8 cellular contexts compared by ENCODE assay signal in the genomic region with DNA sequence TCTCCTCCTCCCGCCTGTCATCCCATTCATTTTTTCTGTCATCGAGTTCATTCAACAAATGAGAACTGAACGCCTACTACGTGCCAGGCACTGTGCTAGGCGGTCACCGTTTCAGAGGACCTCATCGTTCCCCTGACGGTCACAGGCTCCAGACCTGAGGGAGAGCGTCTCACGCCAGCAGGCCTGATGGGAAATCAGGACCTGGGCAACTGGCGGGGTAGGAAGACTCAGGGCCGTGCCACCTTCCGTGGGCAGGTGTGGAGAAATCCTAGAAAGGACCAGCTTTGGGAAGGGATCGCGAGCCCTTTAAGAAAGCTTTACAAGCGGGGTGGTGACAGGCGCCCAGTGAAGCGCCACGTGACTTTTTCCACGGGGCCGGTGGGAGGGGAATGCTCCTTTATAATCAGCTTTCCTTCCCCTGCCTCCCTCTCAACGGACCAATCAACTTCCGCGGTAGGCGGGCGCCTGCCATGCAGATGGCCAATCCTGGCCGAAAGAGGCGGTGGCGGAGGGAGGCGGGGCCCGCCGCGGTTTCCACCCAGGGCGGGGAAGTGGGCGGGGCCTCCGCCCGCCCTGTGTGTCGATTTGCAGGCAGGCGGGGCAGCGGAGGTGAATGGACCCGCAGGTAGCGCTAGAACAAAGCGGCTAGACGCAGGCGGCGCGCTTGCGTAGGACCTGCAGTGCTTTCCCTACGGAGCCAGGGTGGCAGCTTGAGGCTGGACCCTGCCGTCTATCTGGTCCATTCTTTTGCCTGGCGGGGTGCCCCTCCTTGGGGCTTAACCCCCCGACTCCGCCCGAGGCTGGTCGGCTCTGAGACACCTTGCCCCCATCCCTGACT. TPM values are rescaled to one million over a fixed set of nuclear protein-coding genes. Genes with fewer than 3 reads are reported as not detected.
DNase-seq lines count a peak whose midpoint lies in the region; ATAC-seq and TF ChIP-seq lines count a peak whose summit lies in the region.

No MANE protein-coding gene starts in this region.

- no peaks in the 10 kb centered on the region for H3K9me3 ChIP-seq in ascending aorta
- no peaks in the 10 kb centered on the region for H3K9me3 ChIP-seq in right atrium auricular region
- H3K9me3 ChIP-seq in prostate gland: no peaks in the 10 kb centered on the region

- peak; percentile 65 for TF ChIP-seq POLR2A in GM18505 (IDR thresholded peaks at IDR 0.05; ENCODE audit: borderline replicate concordance, extremely low read depth, insufficient read depth, insufficient read length)
- peak; percentile 88 for TF ChIP-seq POLR2A in prostate gland (IDR thresholded peaks at IDR 0.05)

- peak overlapping the region; percentile 86 for H3K4me3 Mint-ChIP-seq in T-helper 2 cell treated with Interferon-gamma antibody and Interleukin-4, amounts not matched to agents 5 μg/mL and 100 μg/mL, for 36 hours

- H3K27ac ChIP-seq in ascending aorta: peak overlapping the region; percentile 93 to 94
- H3K27ac ChIP-seq in right atrium auricular region: peak overlapping the region; percentile 92 to 95
- peak overlapping the region; percentile 85 to 88 for H3K27ac ChIP-seq in prostate gland
- peak overlapping the region; percentile 53 for H3K27ac ChIP-seq in urinary bladder (ENCODE audit: low read depth)

- peaks cover 19 to 33% of the 10 kb centered on the region in 2 donors for H3K4me1 ChIP-seq in ascending aorta
- peaks cover 0 to 39% of the 10 kb centered on the region in 2 donors for H3K4me1 ChIP-seq in right atrium auricular region
- peaks cover 7% of the 10 kb centered on the region for H3K4me1 ChIP-seq in prostate gland (replicated peaks)
- peaks cover 2% of the 10 kb centered on the region for H3K4me1 ChIP-seq in urinary bladder (ENCODE audit: insufficient read depth)

- peaks cover 32% of the 10 kb centered on the region for H3K4me1 Mint-ChIP-seq in T-helper 2 cell treated with Interferon-gamma antibody and Interleukin-4, amounts not matched to agents 5 μg/mL and 100 μg/mL, for 36 hours (ENCODE audit: low read depth)

- H3K27me3 ChIP-seq in ascending aorta: no peaks in the 10 kb centered on the region
- no peaks in the 10 kb centered on the region for H3K27me3 ChIP-seq in right atrium auricular region
- no peaks in the 10 kb centered on the region for H3K27me3 ChIP-seq in prostate gland (replicated peaks; ENCODE audit: insufficient read depth)

- intact Hi-C loops in ascending aorta (cut with DNase I) (loop anchor here (1.0 to 10.0 kb wide), 7 partner anchors 14 to 218 kb away; a partner anchor contains a TSS), prostate gland (cut with DNase I) (loop anchor here (5.0 to 10.0 kb wide), 2 partner anchors 88 to 115 kb away; a partner anchor contains a TSS)

- peaks cover 10 to 13% of the 10 kb centered on the region in 2 donors for H3K36me3 ChIP-seq in ascending aorta
- peaks cover 8% of the 10 kb centered on the region for H3K36me3 ChIP-seq in right atrium auricular region
- no peaks in the 10 kb centered on the region for H3K36me3 ChIP-seq in prostate gland
- H3K36me3 ChIP-seq in urinary bladder (ENCODE audit: insufficient read depth): no peaks in the 10 kb centered on the region

- H3K27ac Mint-ChIP-seq in T-helper 2 cell treated with Interferon-gamma antibody and Interleukin-4, amounts not matched to agents 5 μg/mL and 100 μg/mL, for 36 hours: peak overlapping the region; percentile 92

- TF ChIP-seq CTCF in ascending aorta (IDR thresholded peaks at IDR 0.05): peak in 1 of 3 experiments; percentile 19
- TF ChIP-seq CTCF in right atrium auricular region (IDR thresholded peaks at IDR 0.05): no peak
- TF ChIP-seq CTCF in prostate gland (IDR thresholded peaks at IDR 0.05): peak in 1 of 4 experiments; percentile 40

- no peaks in the 10 kb centered on the region for H3K27me3 Mint-ChIP-seq in T-helper 2 cell treated with Interferon-gamma antibody and Interleukin-4, amounts not matched to agents 5 μg/mL and 100 μg/mL, for 36 hours (ENCODE audit: low read depth)

- no peaks in the 10 kb centered on the region for H3K9me3 Mint-ChIP-seq in T-helper 2 cell treated with Interferon-gamma antibody and Interleukin-4, amounts not matched to agents 5 μg/mL and 100 μg/mL, for 36 hours

- DNase-seq in NCI-H187 treated with DMSO at 0.1 percent for 48 hours (lab: John Stamatoyannopoulos, UW) (peak; percentile 87), ascending aorta (ENCODE audit: low spot score in 2 of 2) (peak; percentile 99 to 100), right atrium auricular region (ENCODE audit: low spot score) (peak; percentile 99), prostate gland (ENCODE audit: low spot score) (peak; percentile 99)
- DNase-seq in T-helper 2 cell treated with Interferon-gamma antibody and Interleukin-4, amounts not matched to agents 5 μg/mL and 100 μg/mL, for 36 hours (ENCODE audit: low spot score): peak; percentile 99

- peaks cover 21% of the 10 kb centered on the region for H3K36me3 Mint-ChIP-seq in T-helper 2 cell treated with Interferon-gamma antibody and Interleukin-4, amounts not matched to agents 5 μg/mL and 100 μg/mL, for 36 hours (ENCODE audit: low read depth)

- ATAC-seq in GM18505 (IDR thresholded peaks at IDR 0.05; ENCODE audit: unreplicated experiment) (peak; percentile 72), HG02970 (IDR thresholded peaks at IDR 0.05; ENCODE audit: low FRiP score, unreplicated experiment) (peak; percentile 67)

- under 1% methylated on average over 55 of the region's 55 CpGs for WGBS in prostate gland
- WGBS in urinary bladder: under 1% methylated on average over 55 of the region's 55 CpGs

- H3K4me3 ChIP-seq in ascending aorta (peak overlapping the region; percentile 69 to 95), right atrium auricular region (peak overlapping the region; percentile 46 to 65), prostate gland (peak overlapping the region; percentile 47 to 55), urinary bladder (ENCODE audit: low read depth, low read length) (peak overlapping the region; percentile 89)

RNA-seq across cellular contexts. Expression of a gene that starts 0.8 kb away (rescaled TPM):
- 76.5 TPM for total RNA-seq in ascending aorta
- 10 to 100 TPM; 17.7 to 33.7 TPM for total RNA-seq in right atrium auricular region
- 10 to 100 TPM in 1 of 2 donors, 1 to 10 TPM in 1; 9.1 to 34.0 TPM for total RNA-seq in prostate gland
- 8.2 TPM for total RNA-seq in urinary bladder
- 14.3 TPM for polyA plus RNA-seq in urinary bladder

Comparison
In these comparisons a context has a peak if more than half of its experiments do, and no peak if none do; other contexts are left out.
1. Peak in every context shown above with its lines: DNase-seq, ATAC-seq, H3K4me3 ChIP-seq and H3K27ac ChIP-seq.